ENCODE assay signal across 8 cellular contexts in genomic region chr1:39960461-39960958, GRCh38. TPM values are rescaled to one million over a fixed set of nuclear protein-coding genes. Genes with fewer than 3 reads are reported as not detected.
DNase-seq lines count a peak whose midpoint lies in the region; ATAC-seq and TF ChIP-seq lines count a peak whose summit lies in the region.

No MANE protein-coding gene starts in this region.

- H3K27ac Mint-ChIP-seq in activated CD4-positive, alpha-beta T cell treated with anti-CD3 and anti-CD28 coated beads, Interleukin-2, amount 10 ng/mL, durations not matched to agents 7 days and 5 days: peak overlapping the region; percentile 91
- H3K27ac Mint-ChIP-seq in glutamatergic neuron (ENCODE audit: unreplicated experiment): no peak overlapping the region

- intact Hi-C loops in lower lobe of right lung (cut with DNase I): no loop called here

- peaks cover 23% of the 10 kb centered on the region for H3K36me3 ChIP-seq in lower lobe of right lung
- H3K36me3 ChIP-seq in gastroesophageal sphincter: no peaks in the 10 kb centered on the region

- no peaks in the 10 kb centered on the region for H3K9me3 ChIP-seq in lower lobe of right lung
- no peaks in the 10 kb centered on the region for H3K9me3 ChIP-seq in gastroesophageal sphincter

- POLR2A ChIA-PET in activated CD4-positive, alpha-beta T cell treated with anti-CD3 and anti-CD28 coated beads, Interleukin-2, amount 10 ng/mL, durations not matched to agents 7 days and 5 days (lab: Charles Lee): no interaction called here

- no peak for TF ChIP-seq CTCF in GM10266 (IDR thresholded peaks at IDR 0.05; ENCODE audit: control insufficient read depth, insufficient read depth, low read depth, missing control alignments)
- TF ChIP-seq CTCF in lower lobe of right lung (IDR thresholded peaks at IDR 0.05): no peak
- TF ChIP-seq CTCF in gastroesophageal sphincter (IDR thresholded peaks at IDR 0.05): no peak
- no peak for TF ChIP-seq CTCF in glutamatergic neuron (IDR thresholded peaks at IDR 0.05; ENCODE audit: partially characterized antibody, unreplicated experiment)

- H3K9me3 Mint-ChIP-seq in activated CD4-positive, alpha-beta T cell treated with anti-CD3 and anti-CD28 coated beads, Interleukin-2, amount 10 ng/mL, durations not matched to agents 7 days and 5 days: no peaks in the 10 kb centered on the region
- H3K9me3 Mint-ChIP-seq in glutamatergic neuron (ENCODE audit: unreplicated experiment): peaks cover 5% of the 10 kb centered on the region

- no peaks in the 10 kb centered on the region for H3K27me3 ChIP-seq in lower lobe of right lung (ENCODE audit: low read depth)
- peaks cover 4% of the 10 kb centered on the region for H3K27me3 ChIP-seq in gastroesophageal sphincter

- peaks cover 26% of the 10 kb centered on the region for H3K4me1 Mint-ChIP-seq in activated CD4-positive, alpha-beta T cell treated with anti-CD3 and anti-CD28 coated beads, Interleukin-2, amount 10 ng/mL, durations not matched to agents 7 days and 5 days
- peaks cover 18% of the 10 kb centered on the region for H3K4me1 Mint-ChIP-seq in glutamatergic neuron (ENCODE audit: low read depth, unreplicated experiment)

- TF ChIP-seq POLR2A in gastroesophageal sphincter (IDR thresholded peaks at IDR 0.05): no peak

- no peaks in the 10 kb centered on the region for H3K36me3 Mint-ChIP-seq in activated CD4-positive, alpha-beta T cell treated with anti-CD3 and anti-CD28 coated beads, Interleukin-2, amount 10 ng/mL, durations not matched to agents 7 days and 5 days (ENCODE audit: low read depth)
- no peaks in the 10 kb centered on the region for H3K36me3 Mint-ChIP-seq in glutamatergic neuron (ENCODE audit: unreplicated experiment)

- no peak for TF ChIP-seq EP300 in gastroesophageal sphincter (IDR thresholded peaks at IDR 0.05)

- H3K4me3 Mint-ChIP-seq in activated CD4-positive, alpha-beta T cell treated with anti-CD3 and anti-CD28 coated beads, Interleukin-2, amount 10 ng/mL, durations not matched to agents 7 days and 5 days: peak overlapping the region; percentile 48
- no peak overlapping the region for H3K4me3 Mint-ChIP-seq in glutamatergic neuron (ENCODE audit: unreplicated experiment)

- ATAC-seq in GM21717 (IDR thresholded peaks at IDR 0.05; ENCODE audit: unreplicated experiment) (peak; percentile 65), lower lobe of right lung (peak; percentile 91 to 93), GM21367 (IDR thresholded peaks at IDR 0.05; ENCODE audit: unreplicated experiment) (no peak), gastroesophageal sphincter (no peak)

- no peaks in the 10 kb centered on the region for H3K27me3 Mint-ChIP-seq in activated CD4-positive, alpha-beta T cell treated with anti-CD3 and anti-CD28 coated beads, Interleukin-2, amount 10 ng/mL, durations not matched to agents 7 days and 5 days
- H3K27me3 Mint-ChIP-seq in glutamatergic neuron (ENCODE audit: unreplicated experiment): peaks cover 3% of the 10 kb centered on the region

- peak overlapping the region; percentile 18 for H3K4me3 ChIP-seq in lower lobe of right lung
- H3K4me3 ChIP-seq in gastroesophageal sphincter: no peak overlapping the region

- H3K27ac ChIP-seq in lower lobe of right lung (peak overlapping the region; percentile 76), gastroesophageal sphincter (no peak overlapping the region)

- DNase-seq in GM10266 (ENCODE audit: extremely low spot score) (peak; percentile 48), NCI-H187 (lab: John Stamatoyannopoulos, UW) (peak; percentile 83 to 90), lower lobe of right lung (peak; percentile 94), glutamatergic neuron (no peak)
- DNase-seq in activated CD4-positive, alpha-beta T cell treated with anti-CD3 and anti-CD28 coated beads, Interleukin-2, amount 10 ng/mL, durations not matched to agents 7 days and 5 days: peak; percentile 45

- H3K4me1 ChIP-seq in lower lobe of right lung: peaks cover 39% of the 10 kb centered on the region
- peaks cover 3 to 11% (median 7%) of the 10 kb centered on the region in 3 donors for H3K4me1 ChIP-seq in gastroesophageal sphincter

- CTCF ChIA-PET in activated CD4-positive, alpha-beta T cell treated with anti-CD3 and anti-CD28 coated beads, Interleukin-2, amount 10 ng/mL, durations not matched to agents 7 days and 5 days (lab: Charles Lee): interaction anchor here (1.5 to 2.7 kb wide), 3 partner anchors 11 to 41 kb away, joined by 3 to 12 read pairs (median 11); no protein-coding TSS in a partner anchor

- WGBS in gastroesophageal sphincter (ENCODE audit: low coverage in 1 of 2), 2 donors: 94% methylated on average over 3 of the region's 12 CpGs; no CpG with 5 or more reads in 1 of the 2 donors

RNA-seq across cellular contexts. Expression of gene MFSD2A, which starts 5.6 kb away (rescaled TPM):
- total RNA-seq in activated CD4-positive, alpha-beta T cell treated with anti-CD3 and anti-CD28 coated beads, Interleukin-2, amount 10 ng/mL, durations not matched to agents 7 days and 5 days: 1 to 10 TPM; 2.0 to 2.8 TPM
- total RNA-seq in lower lobe of right lung (110 TPM), gastroesophageal sphincter (1 to 10 TPM in 2 of 4 donors, under 1 TPM in 2; 0.84 to 4.8 (median 1.4) TPM), glutamatergic neuron (ENCODE audit: unreplicated experiment) (5.6 TPM)

RNA-seq across cellular contexts. Expression of gene MYCL, which starts 58.8 kb away (rescaled TPM):
- total RNA-seq in activated CD4-positive, alpha-beta T cell treated with anti-CD3 and anti-CD28 coated beads, Interleukin-2, amount 10 ng/mL, durations not matched to agents 7 days and 5 days: not detected
- 3.9 TPM for total RNA-seq in lower lobe of right lung
- total RNA-seq in gastroesophageal sphincter: 1 to 10 TPM in 1 of 4 donors, under 1 TPM in 2, not detected in 1; 0.27 to 1.2 (median 0.69) TPM
- total RNA-seq in glutamatergic neuron (ENCODE audit: unreplicated experiment): 97.7 TPM

Comparison
In these comparisons a context has a peak if more than half of its experiments do, and no peak if none do; other contexts are left out.
1. ATAC-seq: peak in GM21717 (single experiment) and lower lobe of right lung (2 of 2); none in GM21367 (single experiment) and gastroesophageal sphincter (single experiment).
2. RNA of gene MFSD2A, which starts 5.6 kb away (total RNA-seq): 110 TPM in lower lobe of right lung (single experiment); 5.6 TPM in glutamatergic neuron (single experiment), 2.0 to 2.8 TPM in activated CD4-positive, alpha-beta T cell treated with anti-CD3 and anti-CD28 coated beads, Interleukin-2, amount 10 ng/mL, durations not matched to agents 7 days and 5 days and 0.84 to 4.8 TPM in gastroesophageal sphincter; every median in the first group is over 10 times any median in the second.
3. RNA of gene MYCL, which starts 58.8 kb away (total RNA-seq): 97.7 TPM in glutamatergic neuron (single experiment); 3.9 TPM in lower lobe of right lung (single experiment), 0.27 to 1.2 TPM in gastroesophageal sphincter and not detected in activated CD4-positive, alpha-beta T cell treated with anti-CD3 and anti-CD28 coated beads, Interleukin-2, amount 10 ng/mL, durations not matched to agents 7 days and 5 days; every median in the first group is over 10 times any median in the second.